ENCODE assay signal across 33 cellular contexts in the genomic region with DNA sequence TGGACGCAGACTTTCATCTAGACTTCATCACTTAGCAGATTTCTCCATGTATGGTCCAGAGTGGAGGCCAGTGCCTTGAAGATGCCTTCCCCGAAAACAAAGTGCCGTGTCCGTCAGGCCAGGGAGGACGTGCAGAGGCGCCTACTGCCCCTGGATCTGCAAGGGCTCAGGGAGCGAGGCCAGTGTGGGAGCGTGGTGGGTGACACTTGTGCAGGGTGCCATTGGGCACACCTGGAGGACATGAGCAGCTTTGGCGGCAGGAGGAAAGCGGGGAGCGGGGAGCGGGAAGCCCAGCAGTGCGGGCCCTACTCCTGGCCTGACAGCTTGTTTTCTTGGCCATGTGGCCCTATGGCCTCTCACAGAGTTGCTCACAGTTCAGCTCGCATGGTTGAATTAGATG. TPM values are rescaled to one million over a fixed set of nuclear protein-coding genes. Genes with fewer than 3 reads are reported as not detected.
A peak's percentile ranks its signal among the peaks of the same experiment; 100 is the strongest.
DNase-seq lines count a peak whose midpoint lies in the region; ATAC-seq and TF ChIP-seq lines count a peak whose summit lies in the region.
"Had no signal": no experiment of that assay in that cellular context is flagged by ENCODE, and none has a peak within 500 bp of the region (broad histone marks: within the 10 kb centered on the region; RNA-seq: fewer than 3 reads in every experiment).

No MANE protein-coding gene starts in this region.

- H3K14ac ChIP-seq in H9 (ENCODE audit: insufficient read depth, low read length), result no peak overlapping the region
- H3K14ac ChIP-seq in neuronal stem cell (ENCODE audit: low read length), result no peak overlapping the region

- H2BK120ac ChIP-seq in H9 (ENCODE audit: low read depth, low read length, poor library complexity, severe bottlenecking) (no peak overlapping the region), neuronal stem cell (ENCODE audit: low read depth, low read length) (no peak overlapping the region)

- H3K4me2 ChIP-seq in H9 (ENCODE audit: insufficient read depth, insufficient read length, low read length), result no peak overlapping the region
- H3K4me2 ChIP-seq in neuronal stem cell (ENCODE audit: insufficient read depth, low read length, poor library complexity, severe bottlenecking), result no peak overlapping the region
- H3K4me2 ChIP-seq: A549; BLaER1; BLaER1 treated with 17β-estradiol and CSF1 and Interleukin-3, amounts not matched to agents 10 nM and 100 nM had no signal

- H3K4me1 Mint-ChIP-seq in H9 (no peaks in the 10 kb centered on the region), chondrocyte (ENCODE audit: low read depth) (no peaks in the 10 kb centered on the region)
- no peaks in the 10 kb centered on the region for H3K4me1 Mint-ChIP-seq in activated CD4-positive, alpha-beta memory T cell treated with anti-CD3 and anti-CD28 coated beads, Interleukin-2, amount 10 ng/mL, durations not matched to agents 7 days and 5 days
- H3K4me1 Mint-ChIP-seq: B cell; CD14-positive monocyte; CD4-positive, alpha-beta memory T cell; CD4-positive, CD25-positive, alpha-beta regulatory T cell; CD8-positive, alpha-beta memory T cell had no signal

- no peaks in the 10 kb centered on the region for H3K79me1 ChIP-seq in H9 (ENCODE audit: insufficient read depth, low read depth, low read length, poor library complexity, severe bottlenecking)
- peaks cover 2% of the 10 kb centered on the region for H3K79me1 ChIP-seq in neuronal stem cell (ENCODE audit: low read depth, low read length)

- no peak overlapping the region for H2BK12ac ChIP-seq in H9 (ENCODE audit: insufficient read length, low read depth, low read length)
- no peak overlapping the region for H2BK12ac ChIP-seq in neuronal stem cell (ENCODE audit: low read length)

- H3K27ac ChIP-seq in H9 (ENCODE audit: insufficient read length, low read depth, low read length) (no peak overlapping the region), neuronal stem cell (replicated peaks; ENCODE audit: low read length) (no peak overlapping the region)
- H3K27ac ChIP-seq: 22Rv1; A549; BLaER1; BLaER1 treated with 17β-estradiol and CSF1 and Interleukin-3, amounts not matched to agents 10 nM and 100 nM; C4-2B had no signal

- H3K9me3 Mint-ChIP-seq in H9, result no peaks in the 10 kb centered on the region; a peak in 1 of 5 replicates
- H3K9me3 Mint-ChIP-seq in chondrocyte (ENCODE audit: low read depth), result no peaks in the 10 kb centered on the region
- H3K9me3 Mint-ChIP-seq in activated CD4-positive, alpha-beta memory T cell treated with anti-CD3 and anti-CD28 coated beads, Interleukin-2, amount 10 ng/mL, durations not matched to agents 7 days and 5 days, result no peaks in the 10 kb centered on the region
- H3K9me3 Mint-ChIP-seq: CD14-positive monocyte; CD4-positive, alpha-beta memory T cell; CD4-positive, alpha-beta T cell; CD4-positive, CD25-positive, alpha-beta regulatory T cell; CD8-positive, alpha-beta memory T cell; CD8-positive, alpha-beta T cell had no signal

- H2AK5ac ChIP-seq in H9 (ENCODE audit: insufficient read length, low read length) (no peak overlapping the region), neuronal stem cell (ENCODE audit: low read depth, low read length) (no peak overlapping the region)

- H3T11ph ChIP-seq in H9 (ENCODE audit: low read length), result no peak overlapping the region

- H3K36me3 Mint-ChIP-seq in H9 (ENCODE audit: insufficient read depth in 1 of 3, low read depth in 3 of 3) (peaks cover 14 to 30% (median 29%) of the 10 kb centered on the region in 3 experiments; a peak in 6 of 7 replicates), chondrocyte (ENCODE audit: low read depth) (peaks cover 41% of the 10 kb centered on the region)
- H3K36me3 Mint-ChIP-seq in activated CD4-positive, alpha-beta memory T cell treated with anti-CD3 and anti-CD28 coated beads, Interleukin-2, amount 10 ng/mL, durations not matched to agents 7 days and 5 days (ENCODE audit: low read depth), result no peaks in the 10 kb centered on the region
- H3K36me3 Mint-ChIP-seq: CD14-positive monocyte had no signal

- H3K4me1 ChIP-seq in H9 (ENCODE audit: insufficient read depth, low read length) (no peaks in the 10 kb centered on the region), neuronal stem cell (ENCODE audit: control insufficient read depth in 2 of 2, insufficient read depth in 1 of 2, low read depth in 1 of 2, low read length in 2 of 2) (no peaks in the 10 kb centered on the region)
- H3K4me1 ChIP-seq: A549, BE2C, Caco-2 had no signal

- H3K27me3 Mint-ChIP-seq in H9 (ENCODE audit: low read depth) (no peaks in the 10 kb centered on the region), chondrocyte (ENCODE audit: low read depth) (no peaks in the 10 kb centered on the region)
- H3K27me3 Mint-ChIP-seq in activated CD4-positive, alpha-beta memory T cell treated with anti-CD3 and anti-CD28 coated beads, Interleukin-2, amount 10 ng/mL, durations not matched to agents 7 days and 5 days, result no peaks in the 10 kb centered on the region
- H3K27me3 Mint-ChIP-seq: B cell; CD4-positive, alpha-beta memory T cell; CD4-positive, alpha-beta T cell; CD4-positive, CD25-positive, alpha-beta regulatory T cell; CD8-positive, alpha-beta memory T cell had no signal

- no peak overlapping the region for H3K4ac ChIP-seq in H9 (ENCODE audit: low read depth, low read length)
- H3K4ac ChIP-seq in neuronal stem cell (ENCODE audit: low read length), result no peak overlapping the region

- no peaks in the 10 kb centered on the region for H4K20me1 ChIP-seq in H9 (ENCODE audit: control insufficient read depth, insufficient read depth, insufficient read length)
- H4K20me1 ChIP-seq: BLaER1 had no signal

- H3K4me3 Mint-ChIP-seq in H9 (no peak overlapping the region), chondrocyte (ENCODE audit: unreplicated experiment) (no peak overlapping the region)
- H3K4me3 Mint-ChIP-seq in activated CD4-positive, alpha-beta memory T cell treated with anti-CD3 and anti-CD28 coated beads, Interleukin-2, amount 10 ng/mL, durations not matched to agents 7 days and 5 days, result no peak overlapping the region
- H3K4me3 Mint-ChIP-seq: B cell; CD14-positive monocyte; CD4-positive, alpha-beta memory T cell; CD4-positive, alpha-beta T cell; CD4-positive, CD25-positive, alpha-beta regulatory T cell; CD8-positive, alpha-beta memory T cell; CD8-positive, alpha-beta T cell had no signal

- CTCF ChIA-PET in activated CD4-positive, alpha-beta memory T cell treated with anti-CD3 and anti-CD28 coated beads, Interleukin-2, amount 10 ng/mL, durations not matched to agents 7 days and 5 days (lab: Charles Lee), result no interaction called here

- H3K9ac ChIP-seq in H9 (ENCODE audit: extremely low read depth, insufficient read length, low read length) (no peak overlapping the region), neuronal stem cell (ENCODE audit: low read depth, low read length, poor library complexity) (peak overlapping the region; percentile 76)
- H3K9ac ChIP-seq: BLaER1; BLaER1 treated with 17β-estradiol and CSF1 and Interleukin-3, amounts not matched to agents 10 nM and 100 nM had no signal

- TF ChIP-seq CTCF in H9 (conservative IDR thresholded peaks at IDR 0.05) (no peak), chondrocyte (IDR thresholded peaks at IDR 0.05) (no peak)

- H3K36me3 ChIP-seq in neuronal stem cell (replicated peaks in 1 of 2; ENCODE audit: control insufficient read depth in 2 of 2, insufficient read depth in 2 of 2, low read length in 2 of 2), result peaks cover 23 to 26% of the 10 kb centered on the region in 2 donors

- POLR2A ChIA-PET in activated CD4-positive, alpha-beta memory T cell treated with anti-CD3 and anti-CD28 coated beads, Interleukin-2, amount 10 ng/mL, durations not matched to agents 7 days and 5 days (lab: Charles Lee), result no interaction called here

- no peak overlapping the region for H3K4me3 ChIP-seq in neuronal stem cell (ENCODE audit: low read length in 2 of 2)
- H3K4me3 ChIP-seq: A549; BLaER1; BLaER1 treated with 17β-estradiol and CSF1 and Interleukin-3, amounts not matched to agents 10 nM and 100 nM had no signal

- no CpG with 5 or more reads among the region's 14 CpGs for WGBS in H9 (ENCODE audit: extremely low coverage, insufficient read length, low lambda C conversion rate)
- no CpG with 5 or more reads among the region's 14 CpGs for WGBS in neuronal stem cell (ENCODE audit: extremely low coverage in 2 of 2, insufficient read length in 2 of 2, insufficient replicate concordance in 1 of 2), 2 donors

- no peaks in the 10 kb centered on the region for H3K23me2 ChIP-seq in H9 (ENCODE audit: insufficient read length, low read depth, low read length, poor library complexity, severe bottlenecking)

- H4K91ac ChIP-seq in H9 (ENCODE audit: insufficient read length, low read depth, low read length), result no peak overlapping the region
- no peak overlapping the region for H4K91ac ChIP-seq in neuronal stem cell (ENCODE audit: low read depth, low read length, poor library complexity)

- no peak for ATAC-seq in HG03469 (IDR thresholded peaks at IDR 0.05; ENCODE audit: unreplicated experiment)
- ATAC-seq: A549; CD8-positive, alpha-beta T cell had no signal

- no peak overlapping the region for H3K56ac ChIP-seq in H9 (ENCODE audit: insufficient read length, low read depth, low read length)

- no peak overlapping the region for H2AFZ ChIP-seq in H9 (ENCODE audit: low read length)
- H2AFZ ChIP-seq in neuronal stem cell (ENCODE audit: low read length), result no peak overlapping the region

- H3K9me3 ChIP-seq in H9 (ENCODE audit: control insufficient read depth, low read depth, low read length) (no peaks in the 10 kb centered on the region), neuronal stem cell (replicated peaks in 1 of 2; ENCODE audit: control insufficient read depth in 2 of 2, insufficient read depth in 1 of 2, low read depth in 1 of 2, low read length in 2 of 2) (peaks cover 0 to 1% of the 10 kb centered on the region in 2 donors)
- H3K9me3 ChIP-seq: A549; BE2C; BLaER1; BLaER1 treated with 17β-estradiol and CSF1 and Interleukin-3, amounts not matched to agents 10 nM and 100 nM; Caco-2 had no signal

- H3K27ac Mint-ChIP-seq in H9, result peak overlapping the region in 2 of 3 experiments; percentile 34 to 88; a peak in 3 of 7 replicates
- no peak overlapping the region for H3K27ac Mint-ChIP-seq in chondrocyte (ENCODE audit: unreplicated experiment)
- no peak overlapping the region for H3K27ac Mint-ChIP-seq in activated CD4-positive, alpha-beta memory T cell treated with anti-CD3 and anti-CD28 coated beads, Interleukin-2, amount 10 ng/mL, durations not matched to agents 7 days and 5 days
- H3K27ac Mint-ChIP-seq: B cell; CD14-positive monocyte; CD4-positive, alpha-beta memory T cell; CD4-positive, alpha-beta T cell; CD4-positive, CD25-positive, alpha-beta regulatory T cell; CD8-positive, alpha-beta memory T cell; CD8-positive, alpha-beta T cell had no signal

- H4K5ac ChIP-seq in H9 (ENCODE audit: insufficient read length, low read depth, low read length), result no peak overlapping the region

- DNase-seq in H9, result no peak
- peak; percentile 84 for DNase-seq in chondrocyte (ENCODE audit: low spot score)
- DNase-seq in neuronal stem cell (ENCODE audit: low spot score), result no peak
- DNase-seq in activated CD4-positive, alpha-beta memory T cell treated with anti-CD3 and anti-CD28 coated beads, Interleukin-2, amount 10 ng/mL, durations not matched to agents 7 days and 5 days, result no peak
- DNase-seq in NCI-H446 (lab: John Stamatoyannopoulos, UW), result no peak
- DNase-seq: 8988T; ACHN; AML-193; BE2C; C1 segment of cervical spinal cord; Caco-2; Calu3; CD4-positive, alpha-beta memory T cell; CD4-positive, alpha-beta T cell; CD4-positive, CD25-positive, alpha-beta regulatory T cell; CD8-positive, alpha-beta memory T cell; CD8-positive, alpha-beta T cell; COR-L47; DMS 273 treated with DMSO at 0.1 percent for 48 hours; DMS153; DMS53; DMS79; DMS79 treated with DMSO at 0.1 percent for 48 hours; DND-41; EL had no signal

- H3K18ac ChIP-seq in H9 (ENCODE audit: insufficient read length, low read depth, low read length) (no peak overlapping the region), neuronal stem cell (ENCODE audit: low read length) (no peak overlapping the region)

- H3K27me3 ChIP-seq in H9 (ENCODE audit: insufficient read depth, low read length) (no peaks in the 10 kb centered on the region), neuronal stem cell (ENCODE audit: control insufficient read depth in 3 of 3, insufficient read depth in 3 of 3, low read depth in 1 of 3, low read length in 3 of 3) (no peaks in the 10 kb centered on the region)
- H3K27me3 ChIP-seq: BE2C; BLaER1; BLaER1 treated with 17β-estradiol and CSF1 and Interleukin-3, amounts not matched to agents 10 nM and 100 nM had no signal

- H2BK5ac ChIP-seq in H9 (ENCODE audit: insufficient read length, low read length), result no peak overlapping the region
- no peak overlapping the region for H2BK5ac ChIP-seq in neuronal stem cell (ENCODE audit: low read length)

- no peak overlapping the region for H4K8ac ChIP-seq in H9 (replicated peaks; ENCODE audit: insufficient read length, low read depth, low read length)
- no peak overlapping the region for H4K8ac ChIP-seq in neuronal stem cell (ENCODE audit: low read depth, low read length)

- H2BK15ac ChIP-seq in H9 (ENCODE audit: low read depth, low read length) (no peak overlapping the region), neuronal stem cell (ENCODE audit: low read length) (no peak overlapping the region)

- H3K23ac ChIP-seq in H9 (ENCODE audit: insufficient read length, low read depth, low read length), result no peak overlapping the region
- H3K23ac ChIP-seq in neuronal stem cell (ENCODE audit: low read depth, low read length, poor library complexity), result no peak overlapping the region

- no peak overlapping the region for H2BK20ac ChIP-seq in H9 (ENCODE audit: low read depth, low read length, poor library complexity, severe bottlenecking)

- H3K79me2 ChIP-seq in H9 (ENCODE audit: insufficient read depth, low read length), result no peaks in the 10 kb centered on the region

RNA-seq across cellular contexts. Expression of a gene that starts 25.8 kb away (rescaled TPM):
- total RNA-seq in H9 (2021) (17.5 and 18.9 TPM in 2 replicates), chondrocyte (47.7 to 54.6 TPM (median 48.0 TPM) in 3 replicates)
- polyA plus RNA-seq in neuronal stem cell (2013, experiment 1 of 2), result 16.3 TPM
- polyA plus RNA-seq in neuronal stem cell (2013, experiment 2 of 2), result 16.4 TPM
- total RNA-seq in activated CD4-positive, alpha-beta memory T cell treated with anti-CD3 and anti-CD28 coated beads, Interleukin-2, amount 10 ng/mL, durations not matched to agents 7 days and 5 days, result 1 to 10 TPM; 2.4 to 3.5 TPM

Comparison
In these comparisons a context has a peak if more than half of its experiments do, and no peak if none do; other contexts are left out.
1. H3K27ac Mint-ChIP-seq: peak in H9 (2 of 3); none in chondrocyte (single experiment) and activated CD4-positive, alpha-beta memory T cell treated with anti-CD3 and anti-CD28 coated beads, Interleukin-2, amount 10 ng/mL, durations not matched to agents 7 days and 5 days (single experiment).